In genomic region chr9:131727795-131728545, GRCh38 we compare ENCODE assay signal across 9 cellular contexts. TPM values are rescaled to one million over a fixed set of nuclear protein-coding genes. Genes with fewer than 3 reads are reported as not detected.
DNase-seq lines count a peak whose midpoint lies in the region; ATAC-seq, FAIRE-seq and TF ChIP-seq lines count a peak whose summit lies in the region.
"Had no signal": no experiment of that assay in that cellular context is flagged by ENCODE, and none has a peak within 500 bp of the region (broad histone marks: within the 10 kb centered on the region; RNA-seq: fewer than 3 reads in every experiment).

No MANE protein-coding gene starts in this region.

- H3K4me1 Mint-ChIP-seq in activated CD4-positive, alpha-beta memory T cell treated with anti-CD3 and anti-CD28 coated beads for 36 hours (ENCODE audit: low read depth) = peaks cover 92% of the 10 kb centered on the region

- H3K27me3 ChIP-seq in WERI-Rb-1 (ENCODE audit: insufficient read depth, low read depth, severe bottlenecking) = no peaks in the 10 kb centered on the region

- H3K9me3 Mint-ChIP-seq in activated CD4-positive, alpha-beta memory T cell treated with anti-CD3 and anti-CD28 coated beads for 36 hours = no peaks in the 10 kb centered on the region

- peaks cover 13% of the 10 kb centered on the region for H3K36me3 Mint-ChIP-seq in activated CD4-positive, alpha-beta memory T cell treated with anti-CD3 and anti-CD28 coated beads for 36 hours

- H3K4me3 Mint-ChIP-seq in activated CD4-positive, alpha-beta memory T cell treated with anti-CD3 and anti-CD28 coated beads for 36 hours = peak overlapping the region; percentile 70

- H3K9me3 ChIP-seq in A549 (no peaks in the 10 kb centered on the region), WERI-Rb-1 (ENCODE audit: severe bottlenecking) (no peaks in the 10 kb centered on the region)

- no peak for TF ChIP-seq EP300 in A549 (IDR thresholded peaks at IDR 0.05)

- peak overlapping the region; percentile 93 for H3K27ac Mint-ChIP-seq in activated CD4-positive, alpha-beta memory T cell treated with anti-CD3 and anti-CD28 coated beads for 36 hours

- CTCF ChIA-PET in A549 (lab: Yijun Ruan, JAX) = interaction anchor here (0.7 to 8.3 kb wide), 10 partner anchors 9 to 137 kb away, joined by 3 to 61 read pairs (median 4); partner anchors contain the start of gene RAPGEF1
- CTCF ChIA-PET in activated CD4-positive, alpha-beta memory T cell treated with anti-CD3 and anti-CD28 coated beads for 36 hours (lab: Charles Lee) = interaction anchor here (0.6 to 3.7 kb wide), 17 partner anchors 8 to 532 kb away, joined by 3 to 46 read pairs (median 5); partner anchors contain the start of gene RAPGEF1

- 66% methylated on average over 5 of the region's 5 CpGs for WGBS in A549 (ENCODE audit: missing lambda C conversion rate)

- H3K27ac ChIP-seq in A549 (peak overlapping the region in 1 of 2 experiments; percentile 20; a peak in 1 of 6 replicates), WERI-Rb-1 (no peak overlapping the region; the same call in 1 of the 2 replicates)

- intact Hi-C loops in activated CD4-positive, alpha-beta memory T cell treated with anti-CD3 and anti-CD28 coated beads for 36 hours (cut with micrococcal nuclease) = loop anchor here (1.0 kb wide), 2 partner anchors 8 to 18 kb away; no protein-coding TSS in a partner anchor

- TF ChIP-seq CTCF in A549 (IDR thresholded peaks at IDR 0.05) = no peak
- no peak for TF ChIP-seq CTCF in WERI-Rb-1 (IDR thresholded peaks at IDR 0.05; ENCODE audit: low read depth, low read length)

- H3K4me3 ChIP-seq in A549 = no peak overlapping the region
- no peak overlapping the region for H3K4me3 ChIP-seq in WERI-Rb-1 (ENCODE audit: low read depth, low read length)

- H3K4me1 ChIP-seq in A549 = peaks cover 50% of the 10 kb centered on the region

- TF ChIP-seq RAD21 in A549 (conservative IDR thresholded peaks at IDR 0.05 in 1 of 2, IDR thresholded peaks at IDR 0.05 in 1 of 2) = no peak

- no peak for FAIRE-seq in A549 (lab: Jason Lieb, UNC)

- no peaks in the 10 kb centered on the region for H3K36me3 ChIP-seq in WERI-Rb-1

- no peaks in the 10 kb centered on the region for H3K27me3 Mint-ChIP-seq in activated CD4-positive, alpha-beta memory T cell treated with anti-CD3 and anti-CD28 coated beads for 36 hours

- no peak for TF ChIP-seq POLR2A in A549 (IDR thresholded peaks at IDR 0.05; ENCODE audit: low read length)

- H3K4me2 ChIP-seq in A549 = peak overlapping the region; percentile 21; the same call in 1 of the 3 replicates

- DNase-seq in A549 (ENCODE audit: low read depth in 1 of 2, low spot score in 1 of 2) = no peak
- DNase-seq in activated CD4-positive, alpha-beta memory T cell treated with anti-CD3 and anti-CD28 coated beads for 36 hours = peak; percentile 52
- DNase-seq in kidney tubule cell (ENCODE audit: low spot score) = peak; percentile 37
- DNase-seq in NCI-H774 (lab: John Stamatoyannopoulos, UW) = no peak
- DNase-seq in WERI-Rb-1 = no peak
- no peak for DNase-seq in NCI-H446 (lab: John Stamatoyannopoulos, UW)
- DNase-seq in hypothalamus (lab: John Stamatoyannopoulos, UW) = no peak
- DNase-seq: OCI-M1 had no signal

- POLR2A ChIA-PET in A549 (lab: Yijun Ruan, JAX) = no interaction called here
- POLR2A ChIA-PET in activated CD4-positive, alpha-beta memory T cell treated with anti-CD3 and anti-CD28 coated beads for 36 hours (lab: Charles Lee) = interaction anchor here (0.8 to 11.1 kb wide), 12 partner anchors 8 to 100 kb away, joined by 3 to 76 read pairs (median 7); partner anchors contain the start of gene RAPGEF1

- ATAC-seq in A549 = 0 out of 6 replicates have a peak, but pooled peaks of 1 of the 2 experiments have one; percentile 17
- ATAC-seq in GM21423 (IDR thresholded peaks at IDR 0.05; ENCODE audit: unreplicated experiment) = peak; percentile 22

TF ChIP-seq in A549, 52 proteins besides CTCF, POLR2A, EP300 and RAD21:
- TF ChIP-seq, protein P1, sequence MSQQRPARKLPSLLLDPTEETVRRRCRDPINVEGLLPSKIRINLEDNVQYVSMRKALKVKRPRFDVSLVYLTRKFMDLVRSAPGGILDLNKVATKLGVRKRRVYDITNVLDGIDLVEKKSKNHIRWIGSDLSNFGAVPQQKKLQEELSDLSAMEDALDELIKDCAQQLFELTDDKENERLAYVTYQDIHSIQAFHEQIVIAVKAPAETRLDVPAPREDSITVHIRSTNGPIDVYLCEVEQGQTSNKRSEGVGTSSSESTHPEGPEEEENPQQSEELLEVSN (IDR thresholded peaks at IDR 0.05; ENCODE audit: borderline replicate concordance, low read depth) = no peak
- no peak for TF ChIP-seq HOXA7 (CRISPR knock-in tag; IDR thresholded peaks at IDR 0.05)
- no peak for TF ChIP-seq POLR2AphosphoS2 (conservative IDR thresholded peaks at IDR 0.05; ENCODE audit: low read length)
- TF ChIP-seq ZSCAN20 (CRISPR knock-in tag; IDR thresholded peaks at IDR 0.05) = no peak
- TF ChIP-seq CEBPB (IDR thresholded peaks at IDR 0.05) = no peak

RNA-seq across cellular contexts. Expression of gene RAPGEF1, which starts 11.9 kb away (rescaled TPM):
- polyA plus RNA-seq in A549 (2011; rRNA removed) = 27.7 and 32.5 TPM in 2 replicates
- polyA plus RNA-seq in A549 (2012; cell fraction: cytosol; rRNA removed) = 21.8 and 26.8 TPM in 2 replicates
- polyA plus RNA-seq in A549 (2012; cell fraction: nucleus; rRNA removed) = 38.6 and 40.1 TPM in 2 replicates
- polyA plus RNA-seq in A549 (2017; fragmentation: RNase III; extraction: RNeasy Plus Mini Kit Qiagen cat#74134 plus additional on column Dnase treatment) = 20.6 to 21.7 TPM (median 21.6 TPM) in 3 replicates
- 31.3 and 33.3 TPM in 2 replicates for polyA minus RNA-seq in A549 (2011; rRNA and poly(A)+ RNA removed)
- total RNA-seq in activated CD4-positive, alpha-beta memory T cell treated with anti-CD3 and anti-CD28 coated beads for 36 hours = 10 to 100 TPM; 91.9 to 92.3 TPM

Comparison
In these comparisons a context has a peak if more than half of its experiments do, and no peak if none do; other contexts are left out.
1. DNase-seq: peak in activated CD4-positive, alpha-beta memory T cell treated with anti-CD3 and anti-CD28 coated beads for 36 hours (single experiment) and kidney tubule cell (single experiment); none in A549 (0 of 2), NCI-H774 (single experiment), WERI-Rb-1 (single experiment), NCI-H446 (0 of 2) and hypothalamus (0 of 51).